Comparison of ENCODE assay signal across 1 cellular context in the genomic region with DNA sequence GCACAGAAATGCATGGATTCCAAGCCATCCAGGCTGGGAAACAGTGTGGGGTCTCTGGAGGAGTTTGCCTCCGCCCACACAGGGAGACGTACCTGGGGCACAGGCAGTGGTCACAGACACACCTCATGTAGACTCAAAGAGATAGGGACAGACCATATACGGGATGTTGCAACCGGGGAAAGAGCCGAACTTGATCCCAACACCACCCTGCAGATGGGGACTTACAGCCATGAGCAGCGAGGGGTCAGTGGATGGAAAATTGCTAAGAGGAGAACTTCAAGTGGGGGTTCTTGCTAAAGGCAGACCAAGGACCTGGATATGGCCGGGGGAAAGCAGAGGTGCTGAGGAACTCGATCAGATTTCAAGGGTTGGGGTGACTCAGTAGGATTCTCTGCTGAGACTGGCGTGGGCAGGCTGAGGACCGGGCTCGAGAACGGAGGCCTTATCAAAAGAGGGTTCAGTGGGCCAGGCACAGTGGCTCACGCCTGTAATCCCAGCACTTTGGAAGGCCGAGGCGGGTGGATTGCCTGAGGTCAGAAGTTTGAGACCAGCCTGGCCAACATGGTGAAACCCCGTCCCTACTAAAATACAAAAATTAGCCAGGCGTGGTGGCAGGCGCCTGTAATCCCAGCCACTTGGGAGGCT.
TF ChIP-seq lines count a peak whose summit lies in the region.

No MANE protein-coding gene starts in this region.

TF ChIP-seq in HepG2, 621 proteins besides CTCF, POLR2A, EP300 and RAD21 (continues in another document):
- TF ChIP-seq KDM5A (IDR thresholded peaks at IDR 0.05; ENCODE audit: borderline replicate concordance, low read length) (no peak), ATF7-NPFF (CRISPR knock-in tag; IDR thresholded peaks at IDR 0.05; ENCODE audit: low read depth) (peak; percentile 69; the same call in 1 of the 2 replicates), RXRB (CRISPR knock-in tag; IDR thresholded peaks at IDR 0.05; ENCODE audit: borderline replicate concordance) (no peak), BRD4 (CRISPR knock-in tag; IDR thresholded peaks at IDR 0.05) (0 out of 2 replicates have a peak, but pooled peaks have one; percentile 4), ARNTL (CRISPR knock-in tag; IDR thresholded peaks at IDR 0.05) (no peak), MXD4 (CRISPR knock-in tag; IDR thresholded peaks at IDR 0.05) (no peak), RBFOX2 (IDR thresholded peaks at IDR 0.05; ENCODE audit: low read depth, low read length) (no peak), PHF8 (CRISPR knock-in tag; IDR thresholded peaks at IDR 0.05) (0 out of 2 replicates have a peak, but pooled peaks have one; percentile 14), PITX1 (CRISPR knock-in tag; IDR thresholded peaks at IDR 0.05) (0 out of 2 replicates have a peak, but pooled peaks have one; percentile 2), ZEB1 (IDR thresholded peaks at IDR 0.05; ENCODE audit: insufficient replicate concordance, low read depth) (peak; percentile 52), AHR (CRISPR knock-in tag; IDR thresholded peaks at IDR 0.05) (no peak), HNRNPLL (IDR thresholded peaks at IDR 0.05; ENCODE audit: low read depth, low read length, poor library complexity, severe bottlenecking) (no peak), NRL (CRISPR knock-in tag; IDR thresholded peaks at IDR 0.05; ENCODE audit: borderline replicate concordance) (peak; percentile 13; the same call in 1 of the 2 replicates), ZNF44 (CRISPR knock-in tag; IDR thresholded peaks at IDR 0.05) (no peak), CHCHD3 (CRISPR knock-in tag; IDR thresholded peaks at IDR 0.05) (peak; percentile 47; the same call in 1 of the 2 replicates), CEBPB (IDR thresholded peaks at IDR 0.05; ENCODE audit: borderline replicate concordance, low read depth, low read length) (peak; percentile 83; the same call in 1 of the 2 replicates), FOXA1 (IDR thresholded peaks at IDR 0.05) (no peak), FOXA1 (CRISPR knock-in tag; IDR thresholded peaks at IDR 0.05) (no peak), ZNF230 (CRISPR knock-in tag; IDR thresholded peaks at IDR 0.05) (0 out of 2 replicates have a peak, but pooled peaks have one; percentile 35), ZNF121 (CRISPR knock-in tag; IDR thresholded peaks at IDR 0.05) (0 out of 2 replicates have a peak, but pooled peaks have one; percentile 8)
- TF ChIP-seq, protein P1, sequence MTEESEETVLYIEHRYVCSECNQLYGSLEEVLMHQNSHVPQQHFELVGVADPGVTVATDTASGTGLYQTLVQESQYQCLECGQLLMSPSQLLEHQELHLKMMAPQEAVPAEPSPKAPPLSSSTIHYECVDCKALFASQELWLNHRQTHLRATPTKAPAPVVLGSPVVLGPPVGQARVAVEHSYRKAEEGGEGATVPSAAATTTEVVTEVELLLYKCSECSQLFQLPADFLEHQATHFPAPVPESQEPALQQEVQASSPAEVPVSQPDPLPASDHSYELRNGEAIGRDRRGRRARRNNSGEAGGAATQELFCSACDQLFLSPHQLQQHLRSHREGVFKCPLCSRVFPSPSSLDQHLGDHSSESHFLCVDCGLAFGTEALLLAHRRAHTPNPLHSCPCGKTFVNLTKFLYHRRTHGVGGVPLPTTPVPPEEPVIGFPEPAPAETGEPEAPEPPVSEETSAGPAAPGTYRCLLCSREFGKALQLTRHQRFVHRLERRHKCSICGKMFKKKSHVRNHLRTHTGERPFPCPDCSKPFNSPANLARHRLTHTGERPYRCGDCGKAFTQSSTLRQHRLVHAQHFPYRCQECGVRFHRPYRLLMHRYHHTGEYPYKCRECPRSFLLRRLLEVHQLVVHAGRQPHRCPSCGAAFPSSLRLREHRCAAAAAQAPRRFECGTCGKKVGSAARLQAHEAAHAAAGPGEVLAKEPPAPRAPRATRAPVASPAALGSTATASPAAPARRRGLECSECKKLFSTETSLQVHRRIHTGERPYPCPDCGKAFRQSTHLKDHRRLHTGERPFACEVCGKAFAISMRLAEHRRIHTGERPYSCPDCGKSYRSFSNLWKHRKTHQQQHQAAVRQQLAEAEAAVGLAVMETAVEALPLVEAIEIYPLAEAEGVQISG (CRISPR knock-in tag; IDR thresholded peaks at IDR 0.05) = no peak; the same call in 1 of the 2 replicates
- TF ChIP-seq, protein P2, sequence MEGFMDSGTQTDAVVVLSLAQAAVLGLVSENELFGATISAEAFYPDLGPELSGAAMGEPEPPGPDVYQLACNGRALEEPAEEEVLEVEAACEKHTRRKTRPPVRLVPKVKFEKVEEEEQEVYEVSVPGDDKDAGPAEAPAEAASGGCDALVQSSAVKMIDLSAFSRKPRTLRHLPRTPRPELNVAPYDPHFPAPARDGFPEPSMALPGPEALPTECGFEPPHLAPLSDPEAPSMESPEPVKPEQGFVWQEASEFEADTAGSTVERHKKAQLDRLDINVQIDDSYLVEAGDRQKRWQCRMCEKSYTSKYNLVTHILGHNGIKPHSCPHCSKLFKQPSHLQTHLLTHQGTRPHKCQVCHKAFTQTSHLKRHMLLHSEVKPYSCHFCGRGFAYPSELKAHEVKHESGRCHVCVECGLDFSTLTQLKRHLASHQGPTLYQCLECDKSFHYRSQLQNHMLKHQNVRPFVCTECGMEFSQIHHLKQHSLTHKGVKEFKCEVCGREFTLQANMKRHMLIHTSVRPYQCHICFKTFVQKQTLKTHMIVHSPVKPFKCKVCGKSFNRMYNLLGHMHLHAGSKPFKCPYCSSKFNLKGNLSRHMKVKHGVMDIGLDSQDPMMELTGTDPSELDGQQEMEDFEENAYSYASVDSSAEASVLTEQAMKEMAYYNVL (CRISPR knock-in tag; IDR thresholded peaks at IDR 0.05; ENCODE audit: borderline replicate concordance) = peak; percentile 40; the same call in 1 of the 2 replicates
- TF ChIP-seq, protein P3, sequence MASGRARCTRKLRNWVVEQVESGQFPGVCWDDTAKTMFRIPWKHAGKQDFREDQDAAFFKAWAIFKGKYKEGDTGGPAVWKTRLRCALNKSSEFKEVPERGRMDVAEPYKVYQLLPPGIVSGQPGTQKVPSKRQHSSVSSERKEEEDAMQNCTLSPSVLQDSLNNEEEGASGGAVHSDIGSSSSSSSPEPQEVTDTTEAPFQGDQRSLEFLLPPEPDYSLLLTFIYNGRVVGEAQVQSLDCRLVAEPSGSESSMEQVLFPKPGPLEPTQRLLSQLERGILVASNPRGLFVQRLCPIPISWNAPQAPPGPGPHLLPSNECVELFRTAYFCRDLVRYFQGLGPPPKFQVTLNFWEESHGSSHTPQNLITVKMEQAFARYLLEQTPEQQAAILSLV (CRISPR knock-in tag; IDR thresholded peaks at IDR 0.05; ENCODE audit: borderline replicate concordance) = no peak
- TF ChIP-seq, protein P4, sequence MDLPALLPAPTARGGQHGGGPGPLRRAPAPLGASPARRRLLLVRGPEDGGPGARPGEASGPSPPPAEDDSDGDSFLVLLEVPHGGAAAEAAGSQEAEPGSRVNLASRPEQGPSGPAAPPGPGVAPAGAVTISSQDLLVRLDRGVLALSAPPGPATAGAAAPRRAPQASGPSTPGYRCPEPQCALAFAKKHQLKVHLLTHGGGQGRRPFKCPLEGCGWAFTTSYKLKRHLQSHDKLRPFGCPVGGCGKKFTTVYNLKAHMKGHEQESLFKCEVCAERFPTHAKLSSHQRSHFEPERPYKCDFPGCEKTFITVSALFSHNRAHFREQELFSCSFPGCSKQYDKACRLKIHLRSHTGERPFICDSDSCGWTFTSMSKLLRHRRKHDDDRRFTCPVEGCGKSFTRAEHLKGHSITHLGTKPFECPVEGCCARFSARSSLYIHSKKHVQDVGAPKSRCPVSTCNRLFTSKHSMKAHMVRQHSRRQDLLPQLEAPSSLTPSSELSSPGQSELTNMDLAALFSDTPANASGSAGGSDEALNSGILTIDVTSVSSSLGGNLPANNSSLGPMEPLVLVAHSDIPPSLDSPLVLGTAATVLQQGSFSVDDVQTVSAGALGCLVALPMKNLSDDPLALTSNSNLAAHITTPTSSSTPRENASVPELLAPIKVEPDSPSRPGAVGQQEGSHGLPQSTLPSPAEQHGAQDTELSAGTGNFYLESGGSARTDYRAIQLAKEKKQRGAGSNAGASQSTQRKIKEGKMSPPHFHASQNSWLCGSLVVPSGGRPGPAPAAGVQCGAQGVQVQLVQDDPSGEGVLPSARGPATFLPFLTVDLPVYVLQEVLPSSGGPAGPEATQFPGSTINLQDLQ (CRISPR knock-in tag; IDR thresholded peaks at IDR 0.05) = no peak; the same call in 1 of the 2 replicates
- TF ChIP-seq, protein P5, sequence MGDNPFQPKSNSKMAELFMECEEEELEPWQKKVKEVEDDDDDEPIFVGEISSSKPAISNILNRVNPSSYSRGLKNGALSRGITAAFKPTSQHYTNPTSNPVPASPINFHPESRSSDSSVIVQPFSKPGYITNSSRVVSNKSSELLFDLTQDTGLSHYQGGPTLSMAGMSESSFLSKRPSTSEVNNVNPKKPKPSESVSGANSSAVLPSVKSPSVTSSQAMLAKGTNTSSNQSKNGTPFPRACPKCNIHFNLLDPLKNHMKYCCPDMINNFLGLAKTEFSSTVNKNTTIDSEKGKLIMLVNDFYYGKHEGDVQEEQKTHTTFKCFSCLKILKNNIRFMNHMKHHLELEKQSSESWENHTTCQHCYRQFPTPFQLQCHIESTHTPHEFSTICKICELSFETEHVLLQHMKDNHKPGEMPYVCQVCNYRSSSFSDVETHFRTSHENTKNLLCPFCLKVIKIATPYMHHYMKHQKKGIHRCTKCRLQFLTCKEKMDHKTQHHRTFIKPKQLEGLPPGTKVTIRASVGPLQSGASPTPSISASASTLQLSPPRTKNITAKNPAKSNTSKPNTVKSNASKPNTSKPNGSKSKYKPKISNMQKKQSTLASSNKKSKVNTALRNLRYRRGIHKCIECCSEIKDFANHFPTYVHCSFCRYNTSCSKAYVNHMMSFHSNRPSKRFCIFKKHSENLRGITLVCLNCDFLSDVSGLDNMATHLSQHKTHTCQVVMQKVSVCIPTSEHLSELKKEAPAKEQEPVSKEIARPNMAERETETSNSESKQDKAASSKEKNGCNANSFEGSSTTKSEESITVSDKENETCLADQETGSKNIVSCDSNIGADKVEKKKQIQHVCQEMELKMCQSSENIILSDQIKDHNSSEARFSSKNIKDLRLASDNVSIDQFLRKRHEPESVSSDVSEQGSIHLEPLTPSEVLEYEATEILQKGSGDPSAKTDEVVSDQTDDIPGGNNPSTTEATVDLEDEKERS (CRISPR knock-in tag; IDR thresholded peaks at IDR 0.05) = peak; percentile 3; the same call in 1 of the 2 replicates
- TF ChIP-seq, protein P6, sequence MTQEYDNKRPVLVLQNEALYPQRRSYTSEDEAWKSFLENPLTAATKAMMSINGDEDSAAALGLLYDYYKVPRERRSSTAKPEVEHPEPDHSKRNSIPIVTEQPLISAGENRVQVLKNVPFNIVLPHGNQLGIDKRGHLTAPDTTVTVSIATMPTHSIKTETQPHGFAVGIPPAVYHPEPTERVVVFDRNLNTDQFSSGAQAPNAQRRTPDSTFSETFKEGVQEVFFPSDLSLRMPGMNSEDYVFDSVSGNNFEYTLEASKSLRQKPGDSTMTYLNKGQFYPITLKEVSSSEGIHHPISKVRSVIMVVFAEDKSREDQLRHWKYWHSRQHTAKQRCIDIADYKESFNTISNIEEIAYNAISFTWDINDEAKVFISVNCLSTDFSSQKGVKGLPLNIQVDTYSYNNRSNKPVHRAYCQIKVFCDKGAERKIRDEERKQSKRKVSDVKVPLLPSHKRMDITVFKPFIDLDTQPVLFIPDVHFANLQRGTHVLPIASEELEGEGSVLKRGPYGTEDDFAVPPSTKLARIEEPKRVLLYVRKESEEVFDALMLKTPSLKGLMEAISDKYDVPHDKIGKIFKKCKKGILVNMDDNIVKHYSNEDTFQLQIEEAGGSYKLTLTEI (CRISPR knock-in tag; conservative IDR thresholded peaks at IDR 0.05) = no peak
- TF ChIP-seq, protein P7, sequence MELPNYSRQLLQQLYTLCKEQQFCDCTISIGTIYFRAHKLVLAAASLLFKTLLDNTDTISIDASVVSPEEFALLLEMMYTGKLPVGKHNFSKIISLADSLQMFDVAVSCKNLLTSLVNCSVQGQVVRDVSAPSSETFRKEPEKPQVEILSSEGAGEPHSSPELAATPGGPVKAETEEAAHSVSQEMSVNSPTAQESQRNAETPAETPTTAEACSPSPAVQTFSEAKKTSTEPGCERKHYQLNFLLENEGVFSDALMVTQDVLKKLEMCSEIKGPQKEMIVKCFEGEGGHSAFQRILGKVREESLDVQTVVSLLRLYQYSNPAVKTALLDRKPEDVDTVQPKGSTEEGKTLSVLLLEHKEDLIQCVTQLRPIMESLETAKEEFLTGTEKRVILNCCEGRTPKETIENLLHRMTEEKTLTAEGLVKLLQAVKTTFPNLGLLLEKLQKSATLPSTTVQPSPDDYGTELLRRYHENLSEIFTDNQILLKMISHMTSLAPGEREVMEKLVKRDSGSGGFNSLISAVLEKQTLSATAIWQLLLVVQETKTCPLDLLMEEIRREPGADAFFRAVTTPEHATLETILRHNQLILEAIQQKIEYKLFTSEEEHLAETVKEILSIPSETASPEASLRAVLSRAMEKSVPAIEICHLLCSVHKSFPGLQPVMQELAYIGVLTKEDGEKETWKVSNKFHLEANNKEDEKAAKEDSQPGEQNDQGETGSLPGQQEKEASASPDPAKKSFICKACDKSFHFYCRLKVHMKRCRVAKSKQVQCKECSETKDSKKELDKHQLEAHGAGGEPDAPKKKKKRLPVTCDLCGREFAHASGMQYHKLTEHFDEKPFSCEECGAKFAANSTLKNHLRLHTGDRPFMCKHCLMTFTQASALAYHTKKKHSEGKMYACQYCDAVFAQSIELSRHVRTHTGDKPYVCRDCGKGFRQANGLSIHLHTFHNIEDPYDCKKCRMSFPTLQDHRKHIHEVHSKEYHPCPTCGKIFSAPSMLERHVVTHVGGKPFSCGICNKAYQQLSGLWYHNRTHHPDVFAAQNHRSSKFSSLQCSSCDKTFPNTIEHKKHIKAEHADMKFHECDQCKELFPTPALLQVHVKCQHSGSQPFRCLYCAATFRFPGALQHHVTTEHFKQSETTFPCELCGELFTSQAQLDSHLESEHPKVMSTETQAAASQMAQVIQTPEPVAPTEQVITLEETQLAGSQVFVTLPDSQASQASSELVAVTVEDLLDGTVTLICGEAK (IDR thresholded peaks at IDR 0.05) = no peak
- TF ChIP-seq, protein P7 (CRISPR knock-in tag; IDR thresholded peaks at IDR 0.05) = peak; percentile 10; the same call in 1 of the 2 replicates
